ENCODE assay signal across 8 cellular contexts in genomic region chr11:44309483-44310197, GRCh38. TPM values are rescaled to one million over a fixed set of nuclear protein-coding genes. Genes with fewer than 3 reads are reported as not detected.
DNase-seq lines count a peak whose midpoint lies in the region; ATAC-seq and TF ChIP-seq lines count a peak whose summit lies in the region.

TSS of gene ALX4 (minus strand) at chr11:44310139. CDS start at chr11:44310062, 77 bp downstream.

- H3K27ac ChIP-seq in AG04450 (ENCODE audit: low read depth, low read length) (no peak within 1 kb of the TSS), iPS DF 6.9 (ENCODE audit: low read length) (no peak within 1 kb of the TSS)

- POLR2A ChIA-PET in AG04450 (lab: Yijun Ruan, JAX) (no interaction called here), HEK293T (lab: Yijun Ruan, JAX) (interaction anchor here (0.6 to 1.1 kb wide), 2 partner anchors 21 to 23 kb away, joined by 3 read pairs; no protein-coding TSS in a partner anchor)

- peaks cover 29% of the 10 kb centered on the region for H3K4me1 Mint-ChIP-seq in activated T-helper 1 cell treated with anti-CD3 and anti-CD28 coated beads, Interleukin-12 subunit alpha, Interleukin-12 subunit beta, Interleukin-2, Interleukin-4 antibody, amounts not matched to agents 30 ng/mL and 10 ng/mL and 1 ng/mL, durations not matched to agents 14 hours and 24 hours and 36 hours (ENCODE audit: low read depth)

- H3K27me3 Mint-ChIP-seq in activated T-helper 1 cell treated with anti-CD3 and anti-CD28 coated beads, Interleukin-12 subunit alpha, Interleukin-12 subunit beta, Interleukin-2, Interleukin-4 antibody, amounts not matched to agents 30 ng/mL and 10 ng/mL and 1 ng/mL, durations not matched to agents 14 hours and 24 hours and 36 hours (ENCODE audit: insufficient read depth): peaks cover 93% of the 10 kb centered on the region

- ATAC-seq in stimulated activated naive CD8-positive, alpha-beta T cell treated with anti-CD3 and anti-CD28 coated beads, Interleukin-15, Interleukin-2, amounts not matched to agents 100 U/mL and 50 U/mL, for 24 hours: no peak
- ATAC-seq in HG03045 (IDR thresholded peaks at IDR 0.05; ENCODE audit: unreplicated experiment): no peak
- no peak for ATAC-seq in GM19463 (IDR thresholded peaks at IDR 0.05; ENCODE audit: unreplicated experiment)
- ATAC-seq in GM19328 (IDR thresholded peaks at IDR 0.05; ENCODE audit: unreplicated experiment): no peak

- peak within 1 kb of the TSS; percentile 13 for H3K4me3 Mint-ChIP-seq in activated T-helper 1 cell treated with anti-CD3 and anti-CD28 coated beads, Interleukin-12 subunit alpha, Interleukin-12 subunit beta, Interleukin-2, Interleukin-4 antibody, amounts not matched to agents 30 ng/mL and 10 ng/mL and 1 ng/mL, durations not matched to agents 14 hours and 24 hours and 36 hours

- H3K36me3 Mint-ChIP-seq in activated T-helper 1 cell treated with anti-CD3 and anti-CD28 coated beads, Interleukin-12 subunit alpha, Interleukin-12 subunit beta, Interleukin-2, Interleukin-4 antibody, amounts not matched to agents 30 ng/mL and 10 ng/mL and 1 ng/mL, durations not matched to agents 14 hours and 24 hours and 36 hours (ENCODE audit: low read depth): peaks cover 5% of the 10 kb centered on the region

- no peaks in the 10 kb centered on the region for H3K36me3 ChIP-seq in iPS DF 6.9 (ENCODE audit: control insufficient read depth, insufficient read depth, low read length)

- H3K4me3 ChIP-seq in AG04450 (ENCODE audit: low read depth, low read length) (peak within 1 kb of the TSS; percentile 32), iPS DF 6.9 (ENCODE audit: low read length) (peak within 1 kb of the TSS; percentile 11; the same call in 1 of the 2 replicates)

- peak within 1 kb of the TSS; percentile 74 for H3K27ac Mint-ChIP-seq in activated T-helper 1 cell treated with anti-CD3 and anti-CD28 coated beads, Interleukin-12 subunit alpha, Interleukin-12 subunit beta, Interleukin-2, Interleukin-4 antibody, amounts not matched to agents 30 ng/mL and 10 ng/mL and 1 ng/mL, durations not matched to agents 14 hours and 24 hours and 36 hours

- CTCF ChIA-PET in AG04450 (lab: Charles Lee) (no interaction called here), HEK293T (lab: Yijun Ruan, JAX) (interaction anchor here (0.6 kb wide), 1 partner anchor 139 kb away, joined by 5 read pairs; no protein-coding TSS in a partner anchor)

- DNase-seq in AG04450 (ENCODE audit: low read depth, low spot score) (no peak), HEK293T (ENCODE audit: extremely low spot score) (peak; percentile 77), iPS DF 6.9 (ENCODE audit: low read depth, low spot score) (no peak)
- no peak for DNase-seq in activated T-helper 1 cell treated with anti-CD3 and anti-CD28 coated beads, Interleukin-12 subunit alpha, Interleukin-12 subunit beta, Interleukin-2, Interleukin-4 antibody, amounts not matched to agents 30 ng/mL and 10 ng/mL and 1 ng/mL, durations not matched to agents 14 hours and 24 hours and 36 hours (ENCODE audit: low spot score)
- DNase-seq in stimulated activated naive CD8-positive, alpha-beta T cell treated with anti-CD3 and anti-CD28 coated beads, Interleukin-15, Interleukin-2, amounts not matched to agents 100 U/mL and 50 U/mL, for 24 hours: peak; percentile 33

- H3K4me1 ChIP-seq in iPS DF 6.9 (ENCODE audit: control insufficient read depth, insufficient read depth, low read length): peaks cover 4% of the 10 kb centered on the region; the same call in 1 of the 2 replicates

- H3K9me3 Mint-ChIP-seq in activated T-helper 1 cell treated with anti-CD3 and anti-CD28 coated beads, Interleukin-12 subunit alpha, Interleukin-12 subunit beta, Interleukin-2, Interleukin-4 antibody, amounts not matched to agents 30 ng/mL and 10 ng/mL and 1 ng/mL, durations not matched to agents 14 hours and 24 hours and 36 hours: no peaks in the 10 kb centered on the region

- H3K27me3 ChIP-seq in AG04450 (ENCODE audit: control insufficient read depth, insufficient read depth, low read length) (peaks cover 99% of the 10 kb centered on the region), iPS DF 6.9 (ENCODE audit: control insufficient read depth, insufficient read depth, low read length) (peaks cover 94% of the 10 kb centered on the region)

- no CpG with 5 or more reads among the region's 71 CpGs for WGBS in iPS DF 6.9 (ENCODE audit: insufficient coverage, insufficient read length)

- intact Hi-C loops in activated T-helper 1 cell treated with anti-CD3 and anti-CD28 coated beads, Interleukin-12 subunit alpha, Interleukin-12 subunit beta, Interleukin-2, Interleukin-4 antibody, amounts not matched to agents 30 ng/mL and 10 ng/mL and 1 ng/mL, durations not matched to agents 14 hours and 24 hours and 36 hours (cut with micrococcal nuclease): loop anchor here (2.0 kb wide), 1 partner anchor 199 kb away; no protein-coding TSS in a partner anchor

- TF ChIP-seq CTCF in AG04450 (IDR thresholded peaks at IDR 0.05; ENCODE audit: low read depth, low read length): no peak

- peaks cover 13% of the 10 kb centered on the region for H3K9me3 ChIP-seq in AG04450 (ENCODE audit: control insufficient read depth, insufficient read depth, low read length)
- no peaks in the 10 kb centered on the region for H3K9me3 ChIP-seq in iPS DF 6.9 (ENCODE audit: control insufficient read depth, insufficient read depth, low read length)

TF ChIP-seq in HEK293T, 16 proteins besides CTCF, POLR2A, EP300 and RAD21:
- TF ChIP-seq SP1 (IDR thresholded peaks at IDR 0.05) (no peak), L3MBTL2 (conservative IDR thresholded peaks at IDR 0.05) (peak; percentile 75)

RNA-seq across cellular contexts. Expression of gene ALX4, which starts in this region (rescaled TPM):
- polyA plus RNA-seq in AG04450 (2011; rRNA removed): not detected in 2 replicates
- polyA minus RNA-seq in AG04450 (2011; rRNA and poly(A)+ RNA removed): not detected in 2 replicates
- total RNA-seq in activated T-helper 1 cell treated with anti-CD3 and anti-CD28 coated beads, Interleukin-12 subunit alpha, Interleukin-12 subunit beta, Interleukin-2, Interleukin-4 antibody, amounts not matched to agents 30 ng/mL and 10 ng/mL and 1 ng/mL, durations not matched to agents 14 hours and 24 hours and 36 hours: not detected in 2 replicates

Comparison
In these comparisons a context has a peak if more than half of its experiments do, and no peak if none do; other contexts are left out.
1. DNase-seq: peak in HEK293T (single experiment) and stimulated activated naive CD8-positive, alpha-beta T cell treated with anti-CD3 and anti-CD28 coated beads, Interleukin-15, Interleukin-2, amounts not matched to agents 100 U/mL and 50 U/mL, for 24 hours (single experiment); none in AG04450 (single experiment), activated T-helper 1 cell treated with anti-CD3 and anti-CD28 coated beads, Interleukin-12 subunit alpha, Interleukin-12 subunit beta, Interleukin-2, Interleukin-4 antibody, amounts not matched to agents 30 ng/mL and 10 ng/mL and 1 ng/mL, durations not matched to agents 14 hours and 24 hours and 36 hours (single experiment) and iPS DF 6.9 (single experiment).